ENCODE assay signal across 18 cellular contexts in the genomic region with DNA sequence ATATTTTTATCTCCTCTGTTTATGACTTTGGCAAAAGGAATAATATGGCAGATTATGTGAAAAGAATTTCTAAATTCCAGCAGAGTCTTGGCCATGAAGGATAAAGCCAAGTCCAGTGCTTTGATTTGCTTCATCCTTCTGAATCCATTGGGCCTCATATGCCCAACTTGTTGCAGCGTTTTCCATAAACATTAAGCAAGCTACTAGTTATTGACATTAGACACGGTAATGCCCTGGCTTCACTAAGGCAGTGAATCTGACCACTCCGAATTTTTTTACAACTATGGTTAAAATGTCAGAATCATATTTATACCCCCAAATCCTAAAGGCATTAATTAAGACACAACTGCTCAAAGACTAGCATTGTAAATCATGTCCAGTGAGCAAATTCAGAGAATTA.
DNase-seq lines count a peak whose midpoint lies in the region; ATAC-seq and TF ChIP-seq lines count a peak whose summit lies in the region.
"Had no signal": no experiment of that assay in that cellular context is flagged by ENCODE, and none has a peak within 500 bp of the region (broad histone marks: within the 10 kb centered on the region; RNA-seq: fewer than 3 reads in every experiment).

No MANE protein-coding gene starts in this region.

- H3K36me3 ChIP-seq in left ventricle myocardium inferior (no peaks in the 10 kb centered on the region), MM.1S (replicated peaks; ENCODE audit: insufficient read depth, low read length) (no peaks in the 10 kb centered on the region)

- TF ChIP-seq CTCF in left ventricle myocardium inferior (IDR thresholded peaks at IDR 0.05; ENCODE audit: borderline replicate concordance) (no peak), MM.1S (IDR thresholded peaks at IDR 0.05; ENCODE audit: low read length) (no peak)
- no peak for TF ChIP-seq CTCF in activated CD8-positive, alpha-beta T cell treated with anti-CD3 and anti-CD28 coated beads for 36 hours (IDR thresholded peaks at IDR 0.05)

- no peak overlapping the region for H3K4me2 ChIP-seq in MM.1S (ENCODE audit: low read depth, low read length)
- H3K4me2 ChIP-seq: SK-N-SH had no signal

- no peaks in the 10 kb centered on the region for H3K9me2 ChIP-seq in MM.1S (replicated peaks; ENCODE audit: insufficient read depth, low read length)
- H3K9me2 ChIP-seq: SK-N-SH had no signal

- H3K9me3 ChIP-seq in left ventricle myocardium inferior (replicated peaks) (no peaks in the 10 kb centered on the region), T-helper 17 cell (ENCODE audit: control insufficient read depth, low read length, poor library complexity, severe bottlenecking) (no peaks in the 10 kb centered on the region), MM.1S (replicated peaks; ENCODE audit: insufficient read depth, low read length) (no peaks in the 10 kb centered on the region)
- H3K9me3 ChIP-seq: SK-N-SH had no signal

- H3K9me3 Mint-ChIP-seq in activated CD8-positive, alpha-beta T cell treated with anti-CD3 and anti-CD28 coated beads for 36 hours: peaks cover 9% of the 10 kb centered on the region

- H3K4me3 ChIP-seq in left ventricle myocardium inferior: no peak overlapping the region
- H3K4me3 ChIP-seq in MM.1S (ENCODE audit: low read length): no peak overlapping the region
- H3K4me3 ChIP-seq: BLaER1 treated with 17β-estradiol and CSF1 and Interleukin-3, amounts not matched to agents 10 nM and 100 nM had no signal

- H3K27me3 ChIP-seq in left ventricle myocardium inferior (ENCODE audit: low read depth): no peaks in the 10 kb centered on the region
- H3K27me3 ChIP-seq in MM.1S (replicated peaks; ENCODE audit: insufficient read depth, low read length): no peaks in the 10 kb centered on the region
- H3K27me3 ChIP-seq: BLaER1 treated with 17β-estradiol and CSF1 and Interleukin-3, amounts not matched to agents 10 nM and 100 nM had no signal

- H3K27me3 Mint-ChIP-seq in T-helper 17 cell: no peaks in the 10 kb centered on the region
- no peaks in the 10 kb centered on the region for H3K27me3 Mint-ChIP-seq in activated CD8-positive, alpha-beta T cell treated with anti-CD3 and anti-CD28 coated beads for 36 hours

- CTCF ChIA-PET in activated CD8-positive, alpha-beta T cell treated with anti-CD3 and anti-CD28 coated beads for 36 hours (lab: Charles Lee): interaction anchor here (1.0 to 4.1 kb wide), 3 partner anchors 14 to 115 kb away, joined by 3 to 20 read pairs (median 7); no protein-coding TSS in a partner anchor

- DNase-seq in left ventricle myocardium inferior (no peak), Right ventricle myocardium superior (no peak), T-helper 17 cell (no peak), left lobe of liver (ENCODE audit: low spot score) (no peak), MM.1S (no peak)
- no peak for DNase-seq in activated CD8-positive, alpha-beta T cell treated with anti-CD3 and anti-CD28 coated beads for 36 hours
- DNase-seq: 8988T, GOT3, HCEC 1CT, Kasumi-1, NCI-H1694 treated with DMSO at 0.1 percent for 48 hours, NCI-H2081 treated with DMSO at 0.1 percent for 48 hours, NCI-H524 treated with DMSO at 0.1 percent for 48 hours, PC-3, SHP77 treated with DMSO at 0.1 percent for 48 hours, SK-N-SH had no signal

- no peaks in the 10 kb centered on the region for H3F3A ChIP-seq in MM.1S (ENCODE audit: insufficient read depth, low read length)

- peak overlapping the region; percentile 67 for H3K27ac Mint-ChIP-seq in T-helper 17 cell
- no peak overlapping the region for H3K27ac Mint-ChIP-seq in activated CD8-positive, alpha-beta T cell treated with anti-CD3 and anti-CD28 coated beads for 36 hours

- POLR2A ChIA-PET in activated CD8-positive, alpha-beta T cell treated with anti-CD3 and anti-CD28 coated beads for 36 hours (lab: Charles Lee): interaction anchor here (0.6 kb wide), 1 partner anchor 264 kb away, joined by 3 read pairs; no protein-coding TSS in a partner anchor

- no peak overlapping the region for H3K9ac ChIP-seq in MM.1S (ENCODE audit: low read length)
- H3K9ac ChIP-seq: BLaER1 treated with 17β-estradiol and CSF1 and Interleukin-3, amounts not matched to agents 10 nM and 100 nM; SK-N-SH had no signal

- H3K36me3 Mint-ChIP-seq in T-helper 17 cell (ENCODE audit: low read depth): peaks cover 4% of the 10 kb centered on the region
- H3K36me3 Mint-ChIP-seq in activated CD8-positive, alpha-beta T cell treated with anti-CD3 and anti-CD28 coated beads for 36 hours (ENCODE audit: low read depth): peaks cover 28% of the 10 kb centered on the region

- H3K4me3 Mint-ChIP-seq in T-helper 17 cell: no peak overlapping the region
- H3K4me3 Mint-ChIP-seq in activated CD8-positive, alpha-beta T cell treated with anti-CD3 and anti-CD28 coated beads for 36 hours: no peak overlapping the region

- H3K27ac ChIP-seq in left ventricle myocardium inferior (replicated peaks): peak overlapping the region; percentile 19
- no peak overlapping the region for H3K27ac ChIP-seq in MM.1S (ENCODE audit: low read length)

- no peak overlapping the region for H2AFZ ChIP-seq in MM.1S (ENCODE audit: low read length)

- H3K4me1 Mint-ChIP-seq in T-helper 17 cell: peaks cover 36% of the 10 kb centered on the region
- H3K4me1 Mint-ChIP-seq in activated CD8-positive, alpha-beta T cell treated with anti-CD3 and anti-CD28 coated beads for 36 hours (ENCODE audit: low read depth): peaks cover 59% of the 10 kb centered on the region

- intact Hi-C loops in left ventricle myocardium inferior (cut with micrococcal nuclease) (no loop called here), Right ventricle myocardium superior (cut with DNase I) (no loop called here)
- intact Hi-C loops in activated CD8-positive, alpha-beta T cell treated with anti-CD3 and anti-CD28 coated beads for 36 hours (cut with micrococcal nuclease): no loop called here

- no peak for ATAC-seq in Right ventricle myocardium superior (ENCODE audit: poor library complexity)
- no peak for ATAC-seq in T-helper 17 cell
- peak; percentile 61 for ATAC-seq in left lobe of liver
- ATAC-seq in activated CD8-positive, alpha-beta T cell treated with anti-CD3 and anti-CD28 coated beads for 36 hours: no peak
- ATAC-seq in HG03097 (IDR thresholded peaks at IDR 0.05; ENCODE audit: low FRiP score, unreplicated experiment): no peak
- ATAC-seq: PC-3 had no signal

- H3K4me1 ChIP-seq in left ventricle myocardium inferior (peaks cover 97% of the 10 kb centered on the region), MM.1S (ENCODE audit: low read length) (no peaks in the 10 kb centered on the region)

- H3K79me2 ChIP-seq in MM.1S (ENCODE audit: low read length): no peaks in the 10 kb centered on the region

- no peaks in the 10 kb centered on the region for H4K20me1 ChIP-seq in MM.1S (ENCODE audit: insufficient read depth, low read length)
